25 cellular contexts compared by ENCODE assay signal in the genomic region with DNA sequence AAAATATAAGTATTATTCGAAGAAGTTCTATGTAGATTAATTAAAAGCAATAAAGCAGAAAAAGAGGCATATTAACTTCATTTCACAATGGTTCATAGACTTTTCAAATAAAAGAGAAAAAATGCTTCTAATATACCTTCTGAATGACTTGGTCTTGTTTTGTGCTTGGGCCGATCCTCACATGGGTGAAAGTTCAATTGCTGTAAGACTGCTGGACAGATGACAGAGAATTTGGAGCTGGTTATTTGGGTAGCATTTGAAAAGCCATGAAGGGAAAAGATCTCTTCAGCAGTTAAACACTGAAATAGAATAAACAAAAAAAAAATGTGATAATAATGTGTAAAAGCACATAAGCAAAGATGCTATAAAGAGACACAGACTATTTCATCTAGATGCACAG. TPM values are rescaled to one million over a fixed set of nuclear protein-coding genes. Genes with fewer than 3 reads are reported as not detected.
A peak's percentile ranks its signal among the peaks of the same experiment; 100 is the strongest.
DNase-seq lines count a peak whose midpoint lies in the region; ATAC-seq, FAIRE-seq and TF ChIP-seq lines count a peak whose summit lies in the region.
"Had no signal": no experiment of that assay in that cellular context is flagged by ENCODE, and none has a peak within 500 bp of the region (broad histone marks: within the 10 kb centered on the region; RNA-seq: fewer than 3 reads in every experiment).

No MANE protein-coding gene starts in this region.

- no TSS peak for BruUV-seq in HepG2 (replicated peaks; lab: Mats Ljungman, UMichigan)

- CTCF ChIA-PET in HepG2 (lab: Yijun Ruan, JAX; ENCODE audit: low intra/inter-chr PET ratio, low total read pairs): no interaction called here

- no peak for FAIRE-seq in HepG2 (lab: Jason Lieb, UNC)
- FAIRE-seq: A549, D721Med, GM12878, GM18507, H1 had no signal

- no peak overlapping the region for H2AFZ ChIP-seq in HepG2 (ENCODE audit: low read length)

- WGBS in liver: 63% methylated on average over 2 of the region's 2 CpGs
- WGBS in HepG2 (ENCODE audit: low lambda C conversion rate): 0% methylated on average over 2 of the region's 2 CpGs
- WGBS in right lobe of liver (ENCODE audit: insufficient coverage, low coverage, low lambda C conversion rate, missing lambda C conversion rate): 62% methylated on average over 2 of the region's 2 CpGs

- H3K27ac ChIP-seq in liver (ENCODE audit: low read depth in 1 of 2, low read length in 2 of 2) (no peak overlapping the region), HepG2 (ENCODE audit: extremely low read length, insufficient read depth, low read length) (no peak overlapping the region), right lobe of liver (no peak overlapping the region)
- H3K27ac ChIP-seq: A549; BLaER1 treated with 17β-estradiol and CSF1 and Interleukin-3, amounts not matched to agents 10 nM and 100 nM had no signal

- H3K9me3 ChIP-seq in liver (ENCODE audit: control insufficient read depth in 4 of 4, low read length in 3 of 4): no peaks in the 10 kb centered on the region
- H3K9me3 ChIP-seq in HepG2 (ENCODE audit: low read length): no peaks in the 10 kb centered on the region
- H3K9me3 ChIP-seq in right lobe of liver: no peaks in the 10 kb centered on the region
- H3K9me3 ChIP-seq: A549, BE2C had no signal

- peaks cover 58% of the 10 kb centered on the region for H3K4me1 Mint-ChIP-seq in endothelial cell (ENCODE audit: unreplicated experiment)
- H3K4me1 Mint-ChIP-seq: CD14-positive monocyte had no signal

- no peak overlapping the region for H3K4me3 Mint-ChIP-seq in endothelial cell (ENCODE audit: unreplicated experiment)
- H3K4me3 Mint-ChIP-seq: CD14-positive monocyte; CD4-positive, alpha-beta T cell; CD8-positive, alpha-beta memory T cell had no signal

- TF ChIP-seq POLR2A in HepG2 (IDR thresholded peaks at IDR 0.05; ENCODE audit: insufficient read depth in 1 of 2, low read depth in 2 of 2, low read length in 2 of 2): no peak
- no peak for TF ChIP-seq POLR2A in right lobe of liver (IDR thresholded peaks at IDR 0.05)

- H3K36me3 ChIP-seq in liver (ENCODE audit: control insufficient read depth in 4 of 4, insufficient read depth in 3 of 4, low read depth in 1 of 4, low read length in 3 of 4) (no peaks in the 10 kb centered on the region), HepG2 (replicated peaks in 1 of 2; ENCODE audit: control insufficient read depth in 1 of 2, insufficient read depth in 2 of 2, low read length in 2 of 2) (no peaks in the 10 kb centered on the region), right lobe of liver (no peaks in the 10 kb centered on the region)
- H3K36me3 ChIP-seq: BE2C had no signal

- H3K79me2 ChIP-seq in HepG2 (ENCODE audit: insufficient read depth, low read length): no peaks in the 10 kb centered on the region

- no peak overlapping the region for H3K4me3 ChIP-seq in liver (ENCODE audit: low read depth in 1 of 3, low read length in 3 of 3)
- H3K4me3 ChIP-seq in HepG2 (replicated peaks in 1 of 3; ENCODE audit: insufficient read depth in 1 of 3, low read depth in 2 of 3, low read length in 3 of 3): no peak overlapping the region
- H3K4me3 ChIP-seq in right lobe of liver: no peak overlapping the region
- H3K4me3 ChIP-seq: A549; BLaER1 treated with 17β-estradiol and CSF1 and Interleukin-3, amounts not matched to agents 10 nM and 100 nM; GM12878 had no signal

- no peak for TF ChIP-seq CTCF in liver (IDR thresholded peaks at IDR 0.05; ENCODE audit: low read depth, low read length, missing input control)
- TF ChIP-seq CTCF in HepG2 (CRISPR knock-in tag; IDR thresholded peaks at IDR 0.05): no peak
- no peak for TF ChIP-seq CTCF in endothelial cell (IDR thresholded peaks at IDR 0.05; ENCODE audit: unreplicated experiment)
- no peak for TF ChIP-seq CTCF in right lobe of liver (IDR thresholded peaks at IDR 0.05)
- no peak for TF ChIP-seq CTCF in GM13976 (IDR thresholded peaks at IDR 0.05; ENCODE audit: borderline replicate concordance, control extremely low read depth, extremely low read depth, insufficient read depth, missing control alignments)

- in situ Hi-C loops in HepG2 (cut with HindIII; ENCODE audit: extremely low pct_ligation_motif_present, low pct_unique_long_range_greater_than_20kb): no loop called here
- in situ Hi-C loops in GM13976 (cut with MboI; ENCODE audit: low sequenced_read_pairs, unreplicated experiment): no loop called here

- POLR2A ChIA-PET in HepG2 (lab: Yijun Ruan, JAX): no interaction called here

- peaks cover 7% of the 10 kb centered on the region for H3K27me3 Mint-ChIP-seq in endothelial cell (ENCODE audit: unreplicated experiment)
- H3K27me3 Mint-ChIP-seq: CD4-positive, alpha-beta T cell; CD8-positive, alpha-beta memory T cell had no signal

- H4K20me1 ChIP-seq in HepG2 (ENCODE audit: insufficient read depth, low read length): no peaks in the 10 kb centered on the region

- H3K27me3 ChIP-seq in liver (ENCODE audit: control insufficient read depth in 4 of 4, insufficient read depth in 4 of 4, low read length in 3 of 4): no peaks in the 10 kb centered on the region
- no peaks in the 10 kb centered on the region for H3K27me3 ChIP-seq in HepG2 (ENCODE audit: control insufficient read depth in 1 of 2, insufficient read depth in 2 of 2, low read length in 2 of 2)
- no peaks in the 10 kb centered on the region for H3K27me3 ChIP-seq in right lobe of liver
- H3K27me3 ChIP-seq: BE2C; BLaER1 treated with 17β-estradiol and CSF1 and Interleukin-3, amounts not matched to agents 10 nM and 100 nM had no signal

- H3K9ac ChIP-seq in liver (ENCODE audit: low read depth in 1 of 2, low read length in 2 of 2) (no peak overlapping the region), HepG2 (ENCODE audit: insufficient read depth, low read depth, low read length) (no peak overlapping the region)
- H3K9ac ChIP-seq: BLaER1 treated with 17β-estradiol and CSF1 and Interleukin-3, amounts not matched to agents 10 nM and 100 nM had no signal

- H3K36me3 Mint-ChIP-seq in endothelial cell (ENCODE audit: low read depth, unreplicated experiment): peaks cover 49% of the 10 kb centered on the region

- intact Hi-C loops in HepG2 (cut with micrococcal nuclease; ENCODE audit: unreplicated experiment): no loop called here
- intact Hi-C loops in right lobe of liver (cut with DNase I): no loop called here

- TF ChIP-seq RAD21 in liver (IDR thresholded peaks at IDR 0.05): peak in 1 of 2 donors; percentile 27
- TF ChIP-seq RAD21 in HepG2 (CRISPR knock-in tag; IDR thresholded peaks at IDR 0.05): no peak

- DNase-seq in HepG2 (ENCODE audit: low spot score) (no peak), endothelial cell (ENCODE audit: low spot score) (no peak), right lobe of liver (peak in 1 of 3 donors; percentile 52), hypothalamus (lab: John Stamatoyannopoulos, UW) (no peak), GM13976 (ENCODE audit: low spot score) (no peak)
- DNase-seq: 8988T; ACHN; AML-193; BE2C; CD4-positive, alpha-beta T cell; CD8-positive, alpha-beta memory T cell; DMS 273 treated with DMSO at 0.1 percent for 48 hours; DMS79; EL; GDM1; H7; HCEC 1CT had no signal

- ATAC-seq in HepG2 (no peak), right lobe of liver (peak; percentile 79 to 94 (median 84))
- ATAC-seq: A549, GM12878 had no signal

- H3K27ac Mint-ChIP-seq in endothelial cell (ENCODE audit: unreplicated experiment): peak overlapping the region; percentile 48
- H3K27ac Mint-ChIP-seq: CD14-positive monocyte; CD4-positive, alpha-beta T cell; CD8-positive, alpha-beta memory T cell had no signal

- H3K9me3 Mint-ChIP-seq in endothelial cell (ENCODE audit: unreplicated experiment): no peaks in the 10 kb centered on the region
- H3K9me3 Mint-ChIP-seq: CD14-positive monocyte; CD4-positive, alpha-beta T cell had no signal

- H3K4me1 ChIP-seq in liver (ENCODE audit: control insufficient read depth in 4 of 4, insufficient read depth in 4 of 4, low read length in 3 of 4) (peaks cover 1 to 15% (median 7%) of the 10 kb centered on the region in 4 donors), HepG2 (ENCODE audit: insufficient read depth, low read length) (no peaks in the 10 kb centered on the region), right lobe of liver (peaks cover 0 to 13% (median 0%) of the 10 kb centered on the region in 4 donors)
- H3K4me1 ChIP-seq: A549; BE2C; BLaER1 treated with 17β-estradiol and CSF1 and Interleukin-3, amounts not matched to agents 10 nM and 100 nM had no signal

- TF ChIP-seq EP300 in HepG2 (IDR thresholded peaks at IDR 0.05; ENCODE audit: low read depth in 2 of 2, low read length in 2 of 2) (no peak), HepG2 (CRISPR knock-in tag; IDR thresholded peaks at IDR 0.05; ENCODE audit: borderline replicate concordance) (no peak)

- no peak overlapping the region for H3K4me2 ChIP-seq in HepG2 (ENCODE audit: low read depth, low read length)
- H3K4me2 ChIP-seq: A549; BLaER1 treated with 17β-estradiol and CSF1 and Interleukin-3, amounts not matched to agents 10 nM and 100 nM had no signal

TF ChIP-seq in liver, 16 proteins besides CTCF, POLR2A, EP300 and RAD21 (continues in another document):
- TF ChIP-seq RXRA (IDR thresholded peaks at IDR 0.05): peak; percentile 44 to 60

RNA-seq across cellular contexts. Expression of gene SLC39A8, which starts 29.8 kb away (rescaled TPM):
- 10 to 100 TPM; 30.3 to 50.5 TPM for total RNA-seq in liver
- polyA plus RNA-seq in liver: 10 to 100 TPM; 14.6 to 14.9 TPM
- 0.38 and 0.41 TPM in 2 replicates for total RNA-seq in HepG2 (2016; rRNA removed; fragmentation: Illumina TruSeq; extraction: Trizol)
- 0.18 and 0.81 TPM in 2 replicates for total RNA-seq in HepG2 (2016; cell fraction: cytosol; rRNA removed; fragmentation: Illumina TruSeq; extraction: Trizol; ENCODE audit: low read depth)
- 0.48 and 1.2 TPM in 2 replicates for total RNA-seq in HepG2 (2016; cell fraction: insoluble cytoplasmic fraction; rRNA removed; fragmentation: Illumina TruSeq; extraction: Trizol)
- total RNA-seq in HepG2 (2016; cell fraction: membrane; rRNA removed; fragmentation: Illumina TruSeq; extraction: Trizol): 0.31 and 0.40 TPM in 2 replicates
- total RNA-seq in HepG2 (2016; cell fraction: nucleus; rRNA removed; fragmentation: Illumina TruSeq; extraction: Trizol): 0.44 and 0.50 TPM in 2 replicates
- polyA plus RNA-seq in HepG2 (2011; rRNA removed): 0.13 and 0.22 TPM in 2 replicates
- polyA plus RNA-seq in HepG2 (2011; cell fraction: cytosol; rRNA removed): 0.13 and 0.22 TPM in 2 replicates
- 0.03 and 0.05 TPM in 2 replicates for polyA plus RNA-seq in HepG2 (2011; cell fraction: nucleus; rRNA removed)
- polyA plus RNA-seq in HepG2 (2012): 0.19 and 0.30 TPM in 2 replicates
- 0.03 and 0.06 TPM in 2 replicates for polyA plus RNA-seq in HepG2 (2016; cell fraction: cytosol; fragmentation: Illumina TruSeq; extraction: Trizol; ENCODE audit: low read depth)
- polyA plus RNA-seq in HepG2 (2016; cell fraction: insoluble cytoplasmic fraction; fragmentation: Illumina TruSeq; extraction: Trizol; ENCODE audit: low read depth): 0.26 and 0.64 TPM in 2 replicates
- 0.09 TPM in 2 replicates for polyA plus RNA-seq in HepG2 (2016; cell fraction: membrane; fragmentation: Illumina TruSeq; extraction: Trizol; ENCODE audit: low read depth)
- polyA plus RNA-seq in HepG2 (2016; cell fraction: nucleus; fragmentation: Illumina TruSeq; extraction: Trizol; ENCODE audit: insufficient read depth, low read depth): 0.37 and 0.75 TPM in 2 replicates
- 0.40 and 220 TPM in 2 replicates for polyA minus RNA-seq in HepG2 (2011; rRNA and poly(A)+ RNA removed; ENCODE audit: low replicate concordance)
- polyA minus RNA-seq in HepG2 (2011; cell fraction: cytosol; rRNA and poly(A)+ RNA removed): 0.35 and 1.1 TPM in 2 replicates
- polyA minus RNA-seq in HepG2 (2011; cell fraction: nucleus; rRNA and poly(A)+ RNA removed): 0.25 and 0.39 TPM in 2 replicates
- total RNA-seq in endothelial cell (ENCODE audit: unreplicated experiment): 211 TPM
- 10 to 100 TPM; 19.4 to 24.7 (median 23.3) TPM for total RNA-seq in right lobe of liver

Comparison
In these comparisons a context has a peak if more than half of its experiments do, and no peak if none do; other contexts are left out.
1. RNA of gene SLC39A8, which starts 29.8 kb away (total RNA-seq): 211 TPM in endothelial cell (single experiment), 30.3 to 50.5 TPM in liver and 19.4 to 24.7 TPM in right lobe of liver; 0.18 to 1.2 TPM in HepG2; every median in the first group is over 4 times any median in the second.